In genomic region chr6:44222987-44223470, GRCh38 we compare ENCODE assay signal across 8 cellular contexts. TPM values are rescaled to one million over a fixed set of nuclear protein-coding genes. Genes with fewer than 3 reads are reported as not detected.
A peak's percentile ranks its signal among the peaks of the same experiment; 100 is the strongest.
DNase-seq lines count a peak whose midpoint lies in the region; ATAC-seq, FAIRE-seq and TF ChIP-seq lines count a peak whose summit lies in the region.

No MANE protein-coding gene starts in this region.

- peaks cover 38% of the 10 kb centered on the region for H3K36me3 Mint-ChIP-seq in Calu3 (ENCODE audit: insufficient read depth, unreplicated experiment)

- DNase-seq in Calu3 (no peak), ascending aorta (ENCODE audit: low spot score in 2 of 2) (peak in 1 of 2 donors; percentile 67), HepG2 (ENCODE audit: low spot score) (no peak), tibial nerve (ENCODE audit: low spot score in 2 of 2) (no peak), frontal cortex (ENCODE audit: low spot score in 2 of 2) (no peak), hippocampal formation (lab: John Stamatoyannopoulos, UW) (no peak)

- H3K9me3 ChIP-seq in HUES48 (ENCODE audit: control insufficient read depth, insufficient read depth, low read length) = no peaks in the 10 kb centered on the region
- no peaks in the 10 kb centered on the region for H3K9me3 ChIP-seq in ascending aorta
- no peaks in the 10 kb centered on the region for H3K9me3 ChIP-seq in HepG2 (ENCODE audit: low read length)
- no peaks in the 10 kb centered on the region for H3K9me3 ChIP-seq in tibial nerve

- no peak for TF ChIP-seq POLR2A in HepG2 (IDR thresholded peaks at IDR 0.05; ENCODE audit: insufficient read depth in 1 of 2, low read depth in 2 of 2, low read length in 2 of 2)
- no peak for TF ChIP-seq POLR2A in tibial nerve (IDR thresholded peaks at IDR 0.05)

- in situ Hi-C loops in HepG2 (cut with HindIII; ENCODE audit: extremely low pct_ligation_motif_present, low pct_unique_long_range_greater_than_20kb) = loop anchor here (5.0 kb wide), 1 partner anchor 51 kb away; no protein-coding TSS in a partner anchor

- no peak for TF ChIP-seq CTCF in Calu3 (IDR thresholded peaks at IDR 0.05; ENCODE audit: unreplicated experiment)
- peak in 1 of 3 experiments; percentile 3 for TF ChIP-seq CTCF in ascending aorta (IDR thresholded peaks at IDR 0.05)
- peak; percentile 37; the same call in 1 of the 2 replicates for TF ChIP-seq CTCF in HepG2 (CRISPR knock-in tag; IDR thresholded peaks at IDR 0.05)
- no peak for TF ChIP-seq CTCF in tibial nerve (IDR thresholded peaks at IDR 0.05)

- ATAC-seq in HepG2 = no peak
- ATAC-seq in GM21447 (IDR thresholded peaks at IDR 0.05; ENCODE audit: unreplicated experiment) = no peak

- intact Hi-C loops in Calu3 (cut with micrococcal nuclease; ENCODE audit: unreplicated experiment) = no loop called here
- intact Hi-C loops in ascending aorta (cut with DNase I) = loop anchor here (1.0 to 5.0 kb wide), 4 partner anchors 11 to 96 kb away; partner anchors contain the start of genes MRPL14, SLC35B2 and TMEM63B
- intact Hi-C loops in HepG2 (cut with micrococcal nuclease; ENCODE audit: unreplicated experiment) = no loop called here

- no peak overlapping the region for H3K27ac Mint-ChIP-seq in Calu3 (ENCODE audit: unreplicated experiment)

- no peaks in the 10 kb centered on the region for H3K9me3 Mint-ChIP-seq in Calu3 (ENCODE audit: low read depth, unreplicated experiment)

- 24% methylated on average over 26 of the region's 29 CpGs for WGBS in HepG2 (ENCODE audit: low lambda C conversion rate)
- WGBS in tibial nerve, 2 donors = 5% methylated on average over 27 to 29 of the region's 29 CpGs

- peak overlapping the region; percentile 63 for H3K4me3 Mint-ChIP-seq in Calu3 (ENCODE audit: low read depth, unreplicated experiment)

- no peak for TF ChIP-seq EP300 in HepG2 (IDR thresholded peaks at IDR 0.05; ENCODE audit: low read depth in 2 of 2, low read length in 2 of 2)
- no peak for TF ChIP-seq EP300 in HepG2 (CRISPR knock-in tag; IDR thresholded peaks at IDR 0.05; ENCODE audit: borderline replicate concordance)
- TF ChIP-seq EP300 in tibial nerve (IDR thresholded peaks at IDR 0.05) = peak in 1 of 2 donors; percentile 19

- FAIRE-seq in HepG2 (lab: Jason Lieb, UNC) (no peak), frontal cortex (lab: Jason Lieb, UNC) (no peak)

- TF ChIP-seq RAD21 in HepG2 (CRISPR knock-in tag; IDR thresholded peaks at IDR 0.05) = no peak

- H3K27ac ChIP-seq in HUES48 (ENCODE audit: low read depth, low read length) (peak overlapping the region; percentile 89), ascending aorta (peak overlapping the region; percentile 95 to 99), HepG2 (ENCODE audit: extremely low read length, insufficient read depth, low read length) (no peak overlapping the region), tibial nerve (peak overlapping the region; percentile 60 to 90 (median 82))

- H3K4me3 ChIP-seq in HUES48 (ENCODE audit: low read depth, low read length) (peak overlapping the region; percentile 65), ascending aorta (peak overlapping the region; percentile 71 to 94), HepG2 (replicated peaks in 1 of 3; ENCODE audit: insufficient read depth in 1 of 3, low read depth in 2 of 3, low read length in 3 of 3) (peak overlapping the region; percentile 46 to 76 (median 54)), tibial nerve (peak overlapping the region; percentile 24 to 78 (median 61))

- no peaks in the 10 kb centered on the region for H4K20me1 ChIP-seq in HepG2 (ENCODE audit: insufficient read depth, low read length)

- H3K9ac ChIP-seq in HUES48 (ENCODE audit: low read depth, low read length) (no peak overlapping the region), HepG2 (ENCODE audit: insufficient read depth, low read depth, low read length) (peak overlapping the region; percentile 34; the same call in 1 of the 2 replicates)

- POLR2A ChIA-PET in HepG2 (lab: Yijun Ruan, JAX) = interaction anchor here (0.7 to 4.4 kb wide), 13 partner anchors 9 to 126 kb away, joined by 3 to 61 read pairs (median 6); partner anchors contain the start of genes HSP90AB1 and SLC35B2

- peak overlapping the region; percentile 92 for H3K4me2 ChIP-seq in HepG2 (ENCODE audit: low read depth, low read length)

- BruUV-seq in Calu3 (replicated peaks; lab: Mats Ljungman, UMichigan) (no TSS peak), HepG2 (replicated peaks; lab: Mats Ljungman, UMichigan) (no TSS peak)

- H3K4me1 ChIP-seq in HUES48 (ENCODE audit: control insufficient read depth, insufficient read depth, low read length) (peaks cover 57% of the 10 kb centered on the region), ascending aorta (peaks cover 50 to 66% of the 10 kb centered on the region in 2 donors), HepG2 (ENCODE audit: insufficient read depth, low read length) (peaks cover 80% of the 10 kb centered on the region), tibial nerve (peaks cover 0 to 93% (median 53%) of the 10 kb centered on the region in 4 donors)

- H2AFZ ChIP-seq in HepG2 (ENCODE audit: low read length) = no peak overlapping the region

- H3K36me3 ChIP-seq in HUES48 (ENCODE audit: control insufficient read depth, insufficient read depth, low read length) (peaks cover 7% of the 10 kb centered on the region; the same call in 1 of the 2 replicates), ascending aorta (peaks cover 0 to 1% of the 10 kb centered on the region in 2 donors), HepG2 (replicated peaks in 1 of 2; ENCODE audit: control insufficient read depth in 1 of 2, insufficient read depth in 2 of 2, low read length in 2 of 2) (no peaks in the 10 kb centered on the region; a peak in 1 of 5 replicates), tibial nerve (no peaks in the 10 kb centered on the region)

- peaks cover 62% of the 10 kb centered on the region for H3K4me1 Mint-ChIP-seq in Calu3 (ENCODE audit: low read depth, unreplicated experiment)

- CTCF ChIA-PET in Calu3 (lab: Charles Lee) (interaction anchor here (1.3 to 2.7 kb wide), 5 partner anchors 14 to 127 kb away, joined by 4 to 12 read pairs (median 6); partner anchors contain the start of gene HSP90AB1), HepG2 (lab: Yijun Ruan, JAX; ENCODE audit: low intra/inter-chr PET ratio, low total read pairs) (interaction anchor here (1.1 to 3.2 kb wide), 2 partner anchors 11 to 71 kb away, joined by 3 to 18 read pairs; no protein-coding TSS in a partner anchor)

- H3K27me3 ChIP-seq in HUES48 (ENCODE audit: control insufficient read depth, insufficient read depth, low read length) = no peaks in the 10 kb centered on the region; the same call in 1 of the 2 replicates
- H3K27me3 ChIP-seq in ascending aorta = no peaks in the 10 kb centered on the region
- 0 out of 5 replicates have a peak, but pooled peaks cover 0 to 1% of the 10 kb centered on the region in 2 experiments for H3K27me3 ChIP-seq in HepG2 (ENCODE audit: control insufficient read depth in 1 of 2, insufficient read depth in 2 of 2, low read length in 2 of 2)
- H3K27me3 ChIP-seq in tibial nerve = no peaks in the 10 kb centered on the region

- peaks cover 17% of the 10 kb centered on the region for H3K79me2 ChIP-seq in HepG2 (ENCODE audit: insufficient read depth, low read length)

- H3K27me3 Mint-ChIP-seq in Calu3 (ENCODE audit: unreplicated experiment) = no peaks in the 10 kb centered on the region

RNA-seq across cellular contexts. Expression of gene SLC29A1, which starts 0.4 kb away (rescaled TPM):
- total RNA-seq in Calu3 (2022) = 90.1 and 92.8 TPM in 2 replicates
- 224 TPM for total RNA-seq in ascending aorta
- 23.1 and 43.2 TPM in 2 replicates for total RNA-seq in HepG2 (2016; rRNA removed; fragmentation: Illumina TruSeq; extraction: Trizol)
- 19.7 and 24.6 TPM in 2 replicates for total RNA-seq in HepG2 (2016; cell fraction: cytosol; rRNA removed; fragmentation: Illumina TruSeq; extraction: Trizol; ENCODE audit: low read depth)
- total RNA-seq in HepG2 (2016; cell fraction: insoluble cytoplasmic fraction; rRNA removed; fragmentation: Illumina TruSeq; extraction: Trizol) = 22.9 and 41.9 TPM in 2 replicates
- 37.5 and 40.9 TPM in 2 replicates for total RNA-seq in HepG2 (2016; cell fraction: membrane; rRNA removed; fragmentation: Illumina TruSeq; extraction: Trizol)
- total RNA-seq in HepG2 (2016; cell fraction: nucleus; rRNA removed; fragmentation: Illumina TruSeq; extraction: Trizol) = 42.6 and 53.1 TPM in 2 replicates
- 95.5 and 106 TPM in 2 replicates for polyA plus RNA-seq in HepG2 (2011; rRNA removed)
- 92.8 and 113 TPM in 2 replicates for polyA plus RNA-seq in HepG2 (2011; cell fraction: cytosol; rRNA removed)
- 132 and 138 TPM in 2 replicates for polyA plus RNA-seq in HepG2 (2011; cell fraction: nucleus; rRNA removed)
- 38.8 and 43.9 TPM in 2 replicates for polyA plus RNA-seq in HepG2 (2012)
- polyA plus RNA-seq in HepG2 (2016; cell fraction: cytosol; fragmentation: Illumina TruSeq; extraction: Trizol; ENCODE audit: low read depth) = 32.1 and 36.6 TPM in 2 replicates
- 35.2 and 35.6 TPM in 2 replicates for polyA plus RNA-seq in HepG2 (2016; cell fraction: insoluble cytoplasmic fraction; fragmentation: Illumina TruSeq; extraction: Trizol; ENCODE audit: low read depth)
- polyA plus RNA-seq in HepG2 (2016; cell fraction: membrane; fragmentation: Illumina TruSeq; extraction: Trizol; ENCODE audit: low read depth) = 48.6 and 49.6 TPM in 2 replicates
- polyA plus RNA-seq in HepG2 (2016; cell fraction: nucleus; fragmentation: Illumina TruSeq; extraction: Trizol; ENCODE audit: insufficient read depth, low read depth) = 82.7 and 90.9 TPM in 2 replicates
- polyA minus RNA-seq in HepG2 (2011; rRNA and poly(A)+ RNA removed; ENCODE audit: low replicate concordance) = 236 and 248 TPM in 2 replicates
- 35.4 and 40.0 TPM in 2 replicates for polyA minus RNA-seq in HepG2 (2011; cell fraction: cytosol; rRNA and poly(A)+ RNA removed)
- 37.0 and 39.3 TPM in 2 replicates for polyA minus RNA-seq in HepG2 (2011; cell fraction: nucleus; rRNA and poly(A)+ RNA removed)
- total RNA-seq in tibial nerve = 10 to 100 TPM; 51.4 to 83.1 (median 63.8) TPM
- total RNA-seq in frontal cortex = 3.7 TPM

RNA-seq across cellular contexts. Expression of gene MYMX, which starts 6.3 kb away (rescaled TPM):
- not detected in 2 replicates for total RNA-seq in Calu3 (2022)
- total RNA-seq in ascending aorta = 13.9 TPM
- not detected in 2 replicates for total RNA-seq in HepG2 (2016; rRNA removed; fragmentation: Illumina TruSeq; extraction: Trizol)
- total RNA-seq in HepG2 (2016; cell fraction: cytosol; rRNA removed; fragmentation: Illumina TruSeq; extraction: Trizol; ENCODE audit: low read depth) = not detected in 2 replicates
- not detected in 2 replicates for total RNA-seq in HepG2 (2016; cell fraction: insoluble cytoplasmic fraction; rRNA removed; fragmentation: Illumina TruSeq; extraction: Trizol)
- not detected in 2 replicates for total RNA-seq in HepG2 (2016; cell fraction: membrane; rRNA removed; fragmentation: Illumina TruSeq; extraction: Trizol)
- total RNA-seq in HepG2 (2016; cell fraction: nucleus; rRNA removed; fragmentation: Illumina TruSeq; extraction: Trizol) = not detected in 2 replicates
- 0.14 TPM in 1 of 2 replicates, not detected in the other for polyA plus RNA-seq in HepG2 (2011; rRNA removed)
- polyA plus RNA-seq in HepG2 (2011; cell fraction: cytosol; rRNA removed) = 0.09 TPM in 1 of 2 replicates, not detected in the other
- polyA plus RNA-seq in HepG2 (2011; cell fraction: nucleus; rRNA removed) = 0.24 TPM in 1 of 2 replicates, not detected in the other
- polyA plus RNA-seq in HepG2 (2012) = not detected in 2 replicates
- polyA plus RNA-seq in HepG2 (2016; cell fraction: cytosol; fragmentation: Illumina TruSeq; extraction: Trizol; ENCODE audit: low read depth) = not detected in 2 replicates
- not detected in 2 replicates for polyA plus RNA-seq in HepG2 (2016; cell fraction: insoluble cytoplasmic fraction; fragmentation: Illumina TruSeq; extraction: Trizol; ENCODE audit: low read depth)
- not detected in 2 replicates for polyA plus RNA-seq in HepG2 (2016; cell fraction: membrane; fragmentation: Illumina TruSeq; extraction: Trizol; ENCODE audit: low read depth)
- polyA plus RNA-seq in HepG2 (2016; cell fraction: nucleus; fragmentation: Illumina TruSeq; extraction: Trizol; ENCODE audit: insufficient read depth, low read depth) = not detected in 2 replicates
- not detected in 2 replicates for polyA minus RNA-seq in HepG2 (2011; rRNA and poly(A)+ RNA removed; ENCODE audit: low replicate concordance)
- polyA minus RNA-seq in HepG2 (2011; cell fraction: cytosol; rRNA and poly(A)+ RNA removed) = not detected in 2 replicates
- polyA minus RNA-seq in HepG2 (2011; cell fraction: nucleus; rRNA and poly(A)+ RNA removed) = not detected in 2 replicates
- not detected for total RNA-seq in tibial nerve
- total RNA-seq in frontal cortex = not detected

RNA-seq across cellular contexts. Expression of gene HSP90AB1, which starts 23.9 kb away (rescaled TPM):
- total RNA-seq in Calu3 (2022) (2,072 and 2,073 TPM in 2 replicates), ascending aorta (354 TPM), HepG2 (2016; rRNA removed; fragmentation: Illumina TruSeq; extraction: Trizol) (1,472 and 2,212 TPM in 2 replicates), tibial nerve (100 to 1,000 TPM; 485 to 580 (median 543) TPM), frontal cortex (463 TPM)
- 123 and 155 TPM in 2 replicates for total RNA-seq in HepG2 (2016; cell fraction: cytosol; rRNA removed; fragmentation: Illumina TruSeq; extraction: Trizol; ENCODE audit: low read depth)
- 1,508 and 1,964 TPM in 2 replicates for total RNA-seq in HepG2 (2016; cell fraction: insoluble cytoplasmic fraction; rRNA removed; fragmentation: Illumina TruSeq; extraction: Trizol)
- 383 and 490 TPM in 2 replicates for total RNA-seq in HepG2 (2016; cell fraction: membrane; rRNA removed; fragmentation: Illumina TruSeq; extraction: Trizol)
- total RNA-seq in HepG2 (2016; cell fraction: nucleus; rRNA removed; fragmentation: Illumina TruSeq; extraction: Trizol) = 1,014 and 1,081 TPM in 2 replicates
- 1,076 and 1,325 TPM in 2 replicates for polyA plus RNA-seq in HepG2 (2011; rRNA removed)
- polyA plus RNA-seq in HepG2 (2011; cell fraction: cytosol; rRNA removed) = 1,072 and 1,224 TPM in 2 replicates
- 279 and 406 TPM in 2 replicates for polyA plus RNA-seq in HepG2 (2011; cell fraction: nucleus; rRNA removed)
- 1,683 and 1,883 TPM in 2 replicates for polyA plus RNA-seq in HepG2 (2012)
- polyA plus RNA-seq in HepG2 (2016; cell fraction: cytosol; fragmentation: Illumina TruSeq; extraction: Trizol; ENCODE audit: low read depth) = 155 and 188 TPM in 2 replicates
- 2,023 and 2,380 TPM in 2 replicates for polyA plus RNA-seq in HepG2 (2016; cell fraction: insoluble cytoplasmic fraction; fragmentation: Illumina TruSeq; extraction: Trizol; ENCODE audit: low read depth)
- polyA plus RNA-seq in HepG2 (2016; cell fraction: membrane; fragmentation: Illumina TruSeq; extraction: Trizol; ENCODE audit: low read depth) = 336 and 456 TPM in 2 replicates
- 1,245 and 1,272 TPM in 2 replicates for polyA plus RNA-seq in HepG2 (2016; cell fraction: nucleus; fragmentation: Illumina TruSeq; extraction: Trizol; ENCODE audit: insufficient read depth, low read depth)
- 1,001 and 1,123 TPM in 2 replicates for polyA minus RNA-seq in HepG2 (2011; rRNA and poly(A)+ RNA removed; ENCODE audit: low replicate concordance)
- polyA minus RNA-seq in HepG2 (2011; cell fraction: cytosol; rRNA and poly(A)+ RNA removed) = 1,091 and 1,101 TPM in 2 replicates
- polyA minus RNA-seq in HepG2 (2011; cell fraction: nucleus; rRNA and poly(A)+ RNA removed) = 271 and 440 TPM in 2 replicates

RNA-seq across cellular contexts. Expression of gene SLC35B2, which starts 34.3 kb away (rescaled TPM):
- total RNA-seq in Calu3 (2022) (129 and 143 TPM in 2 replicates), ascending aorta (9.9 TPM), HepG2 (2016; rRNA removed; fragmentation: Illumina TruSeq; extraction: Trizol) (34.9 and 61.1 TPM in 2 replicates), tibial nerve (10 to 100 TPM; 28.0 to 34.1 (median 33.1) TPM), frontal cortex (32.2 TPM)
- total RNA-seq in HepG2 (2016; cell fraction: cytosol; rRNA removed; fragmentation: Illumina TruSeq; extraction: Trizol; ENCODE audit: low read depth) = 21.2 and 24.1 TPM in 2 replicates
- 35.1 and 62.8 TPM in 2 replicates for total RNA-seq in HepG2 (2016; cell fraction: insoluble cytoplasmic fraction; rRNA removed; fragmentation: Illumina TruSeq; extraction: Trizol)
- total RNA-seq in HepG2 (2016; cell fraction: membrane; rRNA removed; fragmentation: Illumina TruSeq; extraction: Trizol) = 44.9 and 53.8 TPM in 2 replicates
- total RNA-seq in HepG2 (2016; cell fraction: nucleus; rRNA removed; fragmentation: Illumina TruSeq; extraction: Trizol) = 56.1 and 63.9 TPM in 2 replicates
- polyA plus RNA-seq in HepG2 (2011; rRNA removed) = 148 and 168 TPM in 2 replicates
- 139 and 176 TPM in 2 replicates for polyA plus RNA-seq in HepG2 (2011; cell fraction: cytosol; rRNA removed)
- 99.4 and 112 TPM in 2 replicates for polyA plus RNA-seq in HepG2 (2011; cell fraction: nucleus; rRNA removed)
- 54.8 and 61.1 TPM in 2 replicates for polyA plus RNA-seq in HepG2 (2012)
- 26.8 and 34.1 TPM in 2 replicates for polyA plus RNA-seq in HepG2 (2016; cell fraction: cytosol; fragmentation: Illumina TruSeq; extraction: Trizol; ENCODE audit: low read depth)
- 41.4 and 43.9 TPM in 2 replicates for polyA plus RNA-seq in HepG2 (2016; cell fraction: insoluble cytoplasmic fraction; fragmentation: Illumina TruSeq; extraction: Trizol; ENCODE audit: low read depth)
- polyA plus RNA-seq in HepG2 (2016; cell fraction: membrane; fragmentation: Illumina TruSeq; extraction: Trizol; ENCODE audit: low read depth) = 45.2 and 53.5 TPM in 2 replicates
- polyA plus RNA-seq in HepG2 (2016; cell fraction: nucleus; fragmentation: Illumina TruSeq; extraction: Trizol; ENCODE audit: insufficient read depth, low read depth) = 95.9 and 97.5 TPM in 2 replicates
- polyA minus RNA-seq in HepG2 (2011; rRNA and poly(A)+ RNA removed; ENCODE audit: low replicate concordance) = 148 and 221 TPM in 2 replicates
- 47.0 and 47.4 TPM in 2 replicates for polyA minus RNA-seq in HepG2 (2011; cell fraction: cytosol; rRNA and poly(A)+ RNA removed)
- polyA minus RNA-seq in HepG2 (2011; cell fraction: nucleus; rRNA and poly(A)+ RNA removed) = 26.1 and 26.9 TPM in 2 replicates

RNA-seq across cellular contexts. Expression of gene NFKBIE, which starts 42.3 kb away (rescaled TPM):
- total RNA-seq in Calu3 (2022) = 32.7 and 37.8 TPM in 2 replicates
- total RNA-seq in ascending aorta = 1.9 TPM
- 14.5 and 15.0 TPM in 2 replicates for total RNA-seq in HepG2 (2016; rRNA removed; fragmentation: Illumina TruSeq; extraction: Trizol)
- total RNA-seq in HepG2 (2016; cell fraction: cytosol; rRNA removed; fragmentation: Illumina TruSeq; extraction: Trizol; ENCODE audit: low read depth) = 5.3 and 5.4 TPM in 2 replicates
- 15.7 and 16.3 TPM in 2 replicates for total RNA-seq in HepG2 (2016; cell fraction: insoluble cytoplasmic fraction; rRNA removed; fragmentation: Illumina TruSeq; extraction: Trizol)
- 10.7 and 10.8 TPM in 2 replicates for total RNA-seq in HepG2 (2016; cell fraction: membrane; rRNA removed; fragmentation: Illumina TruSeq; extraction: Trizol)
- 8.5 and 11.8 TPM in 2 replicates for total RNA-seq in HepG2 (2016; cell fraction: nucleus; rRNA removed; fragmentation: Illumina TruSeq; extraction: Trizol)
- 6.7 and 8.5 TPM in 2 replicates for polyA plus RNA-seq in HepG2 (2011; rRNA removed)
- 7.7 and 9.3 TPM in 2 replicates for polyA plus RNA-seq in HepG2 (2011; cell fraction: cytosol; rRNA removed)
- polyA plus RNA-seq in HepG2 (2011; cell fraction: nucleus; rRNA removed) = 11.7 and 15.6 TPM in 2 replicates
- 7.1 TPM in 2 replicates for polyA plus RNA-seq in HepG2 (2012)
- 3.3 and 4.0 TPM in 2 replicates for polyA plus RNA-seq in HepG2 (2016; cell fraction: cytosol; fragmentation: Illumina TruSeq; extraction: Trizol; ENCODE audit: low read depth)
- polyA plus RNA-seq in HepG2 (2016; cell fraction: insoluble cytoplasmic fraction; fragmentation: Illumina TruSeq; extraction: Trizol; ENCODE audit: low read depth) = 14.6 and 14.8 TPM in 2 replicates
- 5.7 and 7.3 TPM in 2 replicates for polyA plus RNA-seq in HepG2 (2016; cell fraction: membrane; fragmentation: Illumina TruSeq; extraction: Trizol; ENCODE audit: low read depth)
- 14.2 and 16.3 TPM in 2 replicates for polyA plus RNA-seq in HepG2 (2016; cell fraction: nucleus; fragmentation: Illumina TruSeq; extraction: Trizol; ENCODE audit: insufficient read depth, low read depth)
- polyA minus RNA-seq in HepG2 (2011; rRNA and poly(A)+ RNA removed; ENCODE audit: low replicate concordance) = 3.3 and 10.9 TPM in 2 replicates
- polyA minus RNA-seq in HepG2 (2011; cell fraction: cytosol; rRNA and poly(A)+ RNA removed) = 4.6 and 6.2 TPM in 2 replicates
- 4.5 and 8.3 TPM in 2 replicates for polyA minus RNA-seq in HepG2 (2011; cell fraction: nucleus; rRNA and poly(A)+ RNA removed)
- total RNA-seq in tibial nerve = 10 to 100 TPM; 12.7 to 20.7 (median 16.0) TPM
- 8.2 TPM for total RNA-seq in frontal cortex

Comparison
In these comparisons a context has a peak if more than half of its experiments do, and no peak if none do; other contexts are left out.
1. RNA of gene MYMX, which starts 6.3 kb away (total RNA-seq): 13.9 TPM in ascending aorta (single experiment); not detected in tibial nerve, not detected in HepG2, not detected in Calu3 and not detected in frontal cortex (single experiment); every median in the first group is over 10 times any median in the second.
2. Peak in every context shown above with its lines, with median percentiles within 50 percentile points of each other: H3K4me3 ChIP-seq.